In genomic region chr1:222369148-222369547, GRCh38 we compare ENCODE assay signal across 19 cellular contexts.
"Had no signal": no experiment of that assay in that cellular context is flagged by ENCODE, and none has a peak within 500 bp of the region (broad histone marks: within the 10 kb centered on the region; RNA-seq: fewer than 3 reads in every experiment).

No MANE protein-coding gene starts in this region.

- H3K27me3 ChIP-seq: SJCRH30 had no signal

- FAIRE-seq: RCC 7860 had no signal

- DNase-seq: Karpas-422, KG1, MM.1S, NCI-H1092 treated with DMSO at 0.1 percent for 48 hours, NCI-H1436, NCI-H187, NCI-H2029, NCI-H2081 treated with DMSO at 0.1 percent for 48 hours, NCI-H2171, NCI-H226, NCI-H446, NCI-H510A, NCI-H524 treated with DMSO at 0.1 percent for 48 hours, NCI-H69, NCI-H774, RPMI8226, SHP77 treated with DMSO at 0.1 percent for 48 hours, SJCRH30 had no signal

- H3K36me3 ChIP-seq: SJCRH30 had no signal

- H3K9me3 ChIP-seq: SJCRH30 had no signal

- H3K4me3 ChIP-seq: SJCRH30 had no signal
